9 cellular contexts compared by ENCODE assay signal in genomic region chr3:76044601-76045600, GRCh38.
A peak's percentile ranks its signal among the peaks of the same experiment; 100 is the strongest.
DNase-seq lines count a peak whose midpoint lies in the region; ATAC-seq, FAIRE-seq and TF ChIP-seq lines count a peak whose summit lies in the region.
"Had no signal": no experiment of that assay in that cellular context is flagged by ENCODE, and none has a peak within 500 bp of the region (broad histone marks: within the 10 kb centered on the region; RNA-seq: fewer than 3 reads in every experiment).

No MANE protein-coding gene starts in this region.

- H3K36me3 Mint-ChIP-seq in activated CD8-positive, alpha-beta memory T cell treated with anti-CD3 and anti-CD28 coated beads, Interleukin-2, amount 10 ng/mL, durations not matched to agents 7 days and 5 days: no peaks in the 10 kb centered on the region
- H3K36me3 Mint-ChIP-seq in osteocyte (ENCODE audit: unreplicated experiment): no peaks in the 10 kb centered on the region
- H3K36me3 Mint-ChIP-seq: activated naive CD8-positive, alpha-beta T cell treated with anti-CD3 and anti-CD28 coated beads, Interleukin-2, amount 10 ng/mL, durations not matched to agents 7 days and 5 days had no signal

- FAIRE-seq in HTR-8/SVneo (lab: Jason Lieb, UNC): no peak

- no peak overlapping the region for H3K4me3 ChIP-seq in coronary artery

- H3K9me3 Mint-ChIP-seq in activated CD8-positive, alpha-beta memory T cell treated with anti-CD3 and anti-CD28 coated beads, Interleukin-2, amount 10 ng/mL, durations not matched to agents 7 days and 5 days (ENCODE audit: low read depth): peaks cover 2% of the 10 kb centered on the region
- H3K9me3 Mint-ChIP-seq in osteocyte (ENCODE audit: unreplicated experiment): no peaks in the 10 kb centered on the region

- DNase-seq in activated CD8-positive, alpha-beta memory T cell treated with anti-CD3 and anti-CD28 coated beads, Interleukin-2, amount 50 U/mL, for 48 hours: peak; percentile 49
- no peak for DNase-seq in activated CD8-positive, alpha-beta memory T cell treated with anti-CD3 and anti-CD28 coated beads, Interleukin-2, amount 10 ng/mL, durations not matched to agents 7 days and 5 days
- DNase-seq in LoVo (ENCODE audit: low spot score): peak; percentile 19
- DNase-seq in coronary artery (ENCODE audit: low spot score): no peak
- DNase-seq in osteocyte (ENCODE audit: extremely low spot score, unreplicated experiment): no peak
- DNase-seq in HTR-8/SVneo (ENCODE audit: insufficient read length, low spot score): no peak
- DNase-seq: activated naive CD8-positive, alpha-beta T cell treated with anti-CD3 and anti-CD28 coated beads, Interleukin-2, amount 10 ng/mL, durations not matched to agents 7 days and 5 days had no signal

- no peaks in the 10 kb centered on the region for H3K4me1 Mint-ChIP-seq in activated CD8-positive, alpha-beta memory T cell treated with anti-CD3 and anti-CD28 coated beads, Interleukin-2, amount 10 ng/mL, durations not matched to agents 7 days and 5 days
- peaks cover 35% of the 10 kb centered on the region for H3K4me1 Mint-ChIP-seq in osteocyte (ENCODE audit: unreplicated experiment)
- H3K4me1 Mint-ChIP-seq: activated naive CD8-positive, alpha-beta T cell treated with anti-CD3 and anti-CD28 coated beads, Interleukin-2, amount 10 ng/mL, durations not matched to agents 7 days and 5 days had no signal

- no peaks in the 10 kb centered on the region for H3K27me3 Mint-ChIP-seq in activated CD8-positive, alpha-beta memory T cell treated with anti-CD3 and anti-CD28 coated beads, Interleukin-2, amount 10 ng/mL, durations not matched to agents 7 days and 5 days
- H3K27me3 Mint-ChIP-seq in osteocyte (ENCODE audit: unreplicated experiment): no peaks in the 10 kb centered on the region
- H3K27me3 Mint-ChIP-seq: activated naive CD8-positive, alpha-beta T cell treated with anti-CD3 and anti-CD28 coated beads, Interleukin-2, amount 10 ng/mL, durations not matched to agents 7 days and 5 days had no signal

- ATAC-seq in activated CD8-positive, alpha-beta memory T cell treated with anti-CD3 and anti-CD28 coated beads, Interleukin-2, amount 10 ng/mL, durations not matched to agents 7 days and 5 days: no peak
- ATAC-seq in HG03045 (IDR thresholded peaks at IDR 0.05; ENCODE audit: unreplicated experiment) (no peak), HG03469 (IDR thresholded peaks at IDR 0.05; ENCODE audit: unreplicated experiment) (no peak)

- no peak overlapping the region for H3K27ac Mint-ChIP-seq in activated CD8-positive, alpha-beta memory T cell treated with anti-CD3 and anti-CD28 coated beads, Interleukin-2, amount 10 ng/mL, durations not matched to agents 7 days and 5 days
- peak overlapping the region; percentile 78 for H3K27ac Mint-ChIP-seq in osteocyte (ENCODE audit: unreplicated experiment)
- H3K27ac Mint-ChIP-seq: activated naive CD8-positive, alpha-beta T cell treated with anti-CD3 and anti-CD28 coated beads, Interleukin-2, amount 10 ng/mL, durations not matched to agents 7 days and 5 days had no signal

- CTCF ChIA-PET in activated CD8-positive, alpha-beta memory T cell treated with anti-CD3 and anti-CD28 coated beads, Interleukin-2, amount 10 ng/mL, durations not matched to agents 7 days and 5 days (lab: Charles Lee): no interaction called here

- no peak overlapping the region for H3K4me3 Mint-ChIP-seq in activated CD8-positive, alpha-beta memory T cell treated with anti-CD3 and anti-CD28 coated beads, Interleukin-2, amount 10 ng/mL, durations not matched to agents 7 days and 5 days
- H3K4me3 Mint-ChIP-seq in osteocyte (ENCODE audit: unreplicated experiment): peak overlapping the region; percentile 27
- H3K4me3 Mint-ChIP-seq: activated naive CD8-positive, alpha-beta T cell treated with anti-CD3 and anti-CD28 coated beads, Interleukin-2, amount 10 ng/mL, durations not matched to agents 7 days and 5 days had no signal

- TF ChIP-seq CTCF in coronary artery (IDR thresholded peaks at IDR 0.05) (peak; percentile 27), osteocyte (IDR thresholded peaks at IDR 0.05) (peak; percentile 77)

- no peak overlapping the region for H3K27ac ChIP-seq in coronary artery

Comparison
In these comparisons a context has a peak if more than half of its experiments do, and no peak if none do; other contexts are left out.
1. DNase-seq: peak in activated CD8-positive, alpha-beta memory T cell treated with anti-CD3 and anti-CD28 coated beads, Interleukin-2, amount 50 U/mL, for 48 hours (single experiment) and LoVo (single experiment); none in activated CD8-positive, alpha-beta memory T cell treated with anti-CD3 and anti-CD28 coated beads, Interleukin-2, amount 10 ng/mL, durations not matched to agents 7 days and 5 days (single experiment), coronary artery (single experiment), osteocyte (single experiment) and HTR-8/SVneo (single experiment).